Comparison of ENCODE assay signal across 8 cellular contexts in the genomic region with DNA sequence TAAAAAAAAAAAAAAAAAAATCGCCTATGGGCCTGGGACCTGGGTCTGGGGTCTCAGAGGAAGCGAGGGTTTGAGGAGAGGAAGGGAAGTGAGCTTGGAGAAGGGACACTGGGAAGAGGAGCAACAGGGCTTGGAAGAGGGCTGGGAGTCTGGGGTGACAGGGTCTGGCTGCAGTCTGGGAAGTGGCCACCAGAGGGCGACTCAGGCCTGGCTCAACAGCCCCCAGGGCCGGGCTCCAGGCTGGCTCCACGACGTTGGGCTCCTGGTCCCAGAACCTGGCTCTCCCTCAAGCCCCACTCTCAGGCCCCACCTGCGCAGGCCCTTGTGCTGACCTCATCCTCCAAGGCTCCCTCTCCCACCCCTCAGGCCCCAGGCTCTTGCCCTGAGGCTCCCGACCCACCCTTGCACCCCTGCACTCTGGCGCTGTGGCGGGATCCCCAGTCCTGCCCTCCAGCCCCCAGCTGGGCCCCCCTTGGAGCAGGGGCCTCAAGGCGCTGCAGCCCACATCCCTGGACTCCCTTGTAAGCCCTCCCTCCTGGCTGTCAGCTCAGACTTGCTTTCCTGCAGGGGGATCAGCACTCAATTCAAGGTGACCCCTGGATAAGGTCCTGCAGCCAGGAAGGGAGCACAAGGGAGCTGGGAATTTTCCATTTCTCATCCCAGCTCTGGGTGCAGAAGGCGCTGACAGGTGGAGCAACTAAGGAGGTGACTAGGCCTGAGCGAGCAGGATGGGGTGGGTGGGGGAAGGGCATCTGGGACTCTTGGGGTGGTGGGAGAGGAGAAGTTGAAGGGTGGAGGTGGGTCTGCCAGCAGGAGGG. TPM values are rescaled to one million over a fixed set of nuclear protein-coding genes. Genes with fewer than 3 reads are reported as not detected.
A peak's percentile ranks its signal among the peaks of the same experiment; 100 is the strongest.
DNase-seq lines count a peak whose midpoint lies in the region; ATAC-seq and TF ChIP-seq lines count a peak whose summit lies in the region.

No MANE protein-coding gene starts in this region.

- H3K4me3 ChIP-seq in GM12864 (ENCODE audit: low read depth, low read length): no peak overlapping the region
- no peak overlapping the region for H3K4me3 ChIP-seq in esophagus muscularis mucosa

- H3K4me1 ChIP-seq in esophagus muscularis mucosa: peaks cover 52 to 92% (median 80%) of the 10 kb centered on the region in 4 donors

- TF ChIP-seq EP300 in esophagus muscularis mucosa (IDR thresholded peaks at IDR 0.05): no peak

- intact Hi-C loops in esophagus muscularis mucosa (cut with DNase I): loop anchor here (2.0 to 10.0 kb wide), 3 partner anchors 13 to 225 kb away; partner anchors contain the start of genes GIGYF1 and NYAP1

- peak; percentile 100 for TF ChIP-seq CTCF in GM12864 (IDR thresholded peaks at IDR 0.05; ENCODE audit: low read depth, low read length, missing control alignments)
- TF ChIP-seq CTCF in esophagus muscularis mucosa (IDR thresholded peaks at IDR 0.05): peak; percentile 91 to 97 (median 92)

- H3K36me3 Mint-ChIP-seq in activated T-cell treated with anti-CD3 and anti-CD28 coated beads, Interleukin-2, amount 50 U/mL, for 4 hours (ENCODE audit: insufficient read depth): peaks cover 8% of the 10 kb centered on the region
- peaks cover 0 to 70% (median 0%) of the 10 kb centered on the region in 3 donors for H3K36me3 Mint-ChIP-seq in naive thymus-derived CD8-positive, alpha-beta T cell
- H3K36me3 Mint-ChIP-seq in stimulated activated memory B cell treated with anti-CD40 and anti-IgM and Interleukin-4, amounts not matched to agents 10 μg/mL and 1 μg/mL and 100 μg/mL, for 72 hours: peaks cover 48% of the 10 kb centered on the region

- no peak for DNase-seq in GM12864 (ENCODE audit: low read depth)
- peak; percentile 99 for DNase-seq in HuH-7.5 (ENCODE audit: low spot score)
- DNase-seq in OCI-M2 (lab: John Stamatoyannopoulos, UW; ENCODE audit: unreplicated experiment): peak; percentile 68
- DNase-seq in activated T-cell treated with anti-CD3 and anti-CD28 coated beads, Interleukin-2, amount 50 U/mL, for 4 hours: peak; percentile 86
- peak; percentile 96 for DNase-seq in esophagus muscularis mucosa (ENCODE audit: extremely low spot score)
- peak; percentile 64 to 88 (median 80) for DNase-seq in naive thymus-derived CD8-positive, alpha-beta T cell

- H3K27me3 ChIP-seq in esophagus muscularis mucosa: no peaks in the 10 kb centered on the region

- 30% methylated on average over 13 of the region's 13 CpGs for WGBS in esophagus muscularis mucosa

- no peak overlapping the region for H3K4me3 Mint-ChIP-seq in activated T-cell treated with anti-CD3 and anti-CD28 coated beads, Interleukin-2, amount 50 U/mL, for 4 hours
- H3K4me3 Mint-ChIP-seq in naive thymus-derived CD8-positive, alpha-beta T cell: peak overlapping the region in 1 of 10 donors; percentile 15
- H3K4me3 Mint-ChIP-seq in stimulated activated memory B cell treated with anti-CD40 and anti-IgM and Interleukin-4, amounts not matched to agents 10 μg/mL and 1 μg/mL and 100 μg/mL, for 72 hours: no peak overlapping the region

- ATAC-seq in activated T-cell treated with anti-CD3 and anti-CD28 coated beads, Interleukin-2, amount 50 U/mL, for 4 hours: peak; percentile 87 to 94
- peak; percentile 90 to 93 for ATAC-seq in naive thymus-derived CD8-positive, alpha-beta T cell
- peak; percentile 78 for ATAC-seq in stimulated activated memory B cell treated with anti-CD40 and anti-IgM and Interleukin-4, amounts not matched to agents 10 μg/mL and 1 μg/mL and 100 μg/mL, for 72 hours
- ATAC-seq in GM19455 (IDR thresholded peaks at IDR 0.05; ENCODE audit: unreplicated experiment): no peak

- H3K9me3 Mint-ChIP-seq in activated T-cell treated with anti-CD3 and anti-CD28 coated beads, Interleukin-2, amount 50 U/mL, for 4 hours: no peaks in the 10 kb centered on the region
- H3K9me3 Mint-ChIP-seq in naive thymus-derived CD8-positive, alpha-beta T cell: no peaks in the 10 kb centered on the region
- no peaks in the 10 kb centered on the region for H3K9me3 Mint-ChIP-seq in stimulated activated memory B cell treated with anti-CD40 and anti-IgM and Interleukin-4, amounts not matched to agents 10 μg/mL and 1 μg/mL and 100 μg/mL, for 72 hours

- peaks cover 20% of the 10 kb centered on the region for H3K4me1 Mint-ChIP-seq in activated T-cell treated with anti-CD3 and anti-CD28 coated beads, Interleukin-2, amount 50 U/mL, for 4 hours (ENCODE audit: low read depth)
- peaks cover 15 to 46% (median 36%) of the 10 kb centered on the region in 4 donors for H3K4me1 Mint-ChIP-seq in naive thymus-derived CD8-positive, alpha-beta T cell
- H3K4me1 Mint-ChIP-seq in stimulated activated memory B cell treated with anti-CD40 and anti-IgM and Interleukin-4, amounts not matched to agents 10 μg/mL and 1 μg/mL and 100 μg/mL, for 72 hours: peaks cover 43% of the 10 kb centered on the region

- no peak for TF ChIP-seq POLR2A in esophagus muscularis mucosa (IDR thresholded peaks at IDR 0.05; ENCODE audit: low read depth)

- H3K36me3 ChIP-seq in esophagus muscularis mucosa: peaks cover 5 to 71% (median 54%) of the 10 kb centered on the region in 4 donors

- peak overlapping the region in 9 of 10 donors; percentile 25 to 91 (median 67) for H3K27ac Mint-ChIP-seq in naive thymus-derived CD8-positive, alpha-beta T cell
- no peak overlapping the region for H3K27ac Mint-ChIP-seq in stimulated activated memory B cell treated with anti-CD40 and anti-IgM and Interleukin-4, amounts not matched to agents 10 μg/mL and 1 μg/mL and 100 μg/mL, for 72 hours

- peak overlapping the region; percentile 56 to 72 (median 65) for H3K27ac ChIP-seq in esophagus muscularis mucosa (replicated peaks in 1 of 4)

- no peaks in the 10 kb centered on the region for H3K27me3 Mint-ChIP-seq in activated T-cell treated with anti-CD3 and anti-CD28 coated beads, Interleukin-2, amount 50 U/mL, for 4 hours (ENCODE audit: low read depth)
- H3K27me3 Mint-ChIP-seq in naive thymus-derived CD8-positive, alpha-beta T cell: no peaks in the 10 kb centered on the region
- no peaks in the 10 kb centered on the region for H3K27me3 Mint-ChIP-seq in stimulated activated memory B cell treated with anti-CD40 and anti-IgM and Interleukin-4, amounts not matched to agents 10 μg/mL and 1 μg/mL and 100 μg/mL, for 72 hours

- H3K9me3 ChIP-seq in esophagus muscularis mucosa: no peaks in the 10 kb centered on the region

- POLR2A ChIA-PET in naive thymus-derived CD8-positive, alpha-beta T cell (lab: Charles Lee): interaction anchor here (0.5 to 3.6 kb wide), 13 partner anchors 9 to 350 kb away, joined by 3 to 20 read pairs (median 4); partner anchors contain the start of genes CNPY4, FBXO24, LRCH4 and NYAP1

RNA-seq across cellular contexts. Expression of gene SPACDR, which starts 5.4 kb away (rescaled TPM):
- total RNA-seq in activated T-cell treated with anti-CD3 and anti-CD28 coated beads, Interleukin-2, amount 50 U/mL, for 4 hours: under 1 TPM; 0.26 to 0.46 (median 0.41) TPM
- under 1 TPM in 1 of 4 donors, not detected in 3; 0.78 TPM for total RNA-seq in esophagus muscularis mucosa
- 1 to 10 TPM; 4.0 to 4.5 TPM for total RNA-seq in naive thymus-derived CD8-positive, alpha-beta T cell
- under 1 TPM in 2 of 3 donors, not detected in 1; 0.28 to 0.56 TPM for polyA plus RNA-seq in naive thymus-derived CD8-positive, alpha-beta T cell

RNA-seq across cellular contexts. Expression of gene TSC22D4, which starts 9.6 kb away (rescaled TPM):
- 10 to 100 TPM; 65.4 to 81.9 (median 81.5) TPM for total RNA-seq in activated T-cell treated with anti-CD3 and anti-CD28 coated beads, Interleukin-2, amount 50 U/mL, for 4 hours
- total RNA-seq in esophagus muscularis mucosa: 10 to 100 TPM; 26.2 to 51.4 (median 33.1) TPM
- total RNA-seq in naive thymus-derived CD8-positive, alpha-beta T cell: 100 to 1,000 TPM; 128 to 129 TPM
- 10 to 100 TPM; 30.3 to 35.9 (median 31.0) TPM for polyA plus RNA-seq in naive thymus-derived CD8-positive, alpha-beta T cell

RNA-seq across cellular contexts. Expression of gene NYAP1, which starts 14.3 kb away (rescaled TPM):
- under 1 TPM; 0.11 to 0.33 (median 0.18) TPM for total RNA-seq in activated T-cell treated with anti-CD3 and anti-CD28 coated beads, Interleukin-2, amount 50 U/mL, for 4 hours
- total RNA-seq in esophagus muscularis mucosa: 1 to 10 TPM; 1.7 to 3.2 (median 1.9) TPM
- total RNA-seq in naive thymus-derived CD8-positive, alpha-beta T cell: under 1 TPM in 1 of 2 experiments, not detected in 1; 0.44 TPM
- polyA plus RNA-seq in naive thymus-derived CD8-positive, alpha-beta T cell: not detected

RNA-seq across cellular contexts. Expression of gene PPP1R35, which starts 33.1 kb away (rescaled TPM):
- 10 to 100 TPM; 36.3 to 42.6 (median 37.4) TPM for total RNA-seq in activated T-cell treated with anti-CD3 and anti-CD28 coated beads, Interleukin-2, amount 50 U/mL, for 4 hours
- total RNA-seq in esophagus muscularis mucosa: 10 to 100 TPM; 24.5 to 35.1 (median 27.0) TPM
- 10 to 100 TPM; 63.8 to 73.0 TPM for total RNA-seq in naive thymus-derived CD8-positive, alpha-beta T cell
- polyA plus RNA-seq in naive thymus-derived CD8-positive, alpha-beta T cell: 10 to 100 TPM; 20.7 to 40.6 (median 27.0) TPM

RNA-seq across cellular contexts. Expression of gene MEPCE, which starts 39.8 kb away (rescaled TPM):
- total RNA-seq in activated T-cell treated with anti-CD3 and anti-CD28 coated beads, Interleukin-2, amount 50 U/mL, for 4 hours: 10 to 100 TPM; 82.4 to 87.2 (median 84.4) TPM
- total RNA-seq in esophagus muscularis mucosa: 10 to 100 TPM; 21.2 to 44.9 (median 40.6) TPM
- 10 to 100 TPM; 64.8 to 66.8 TPM for total RNA-seq in naive thymus-derived CD8-positive, alpha-beta T cell
- 10 to 100 TPM in 2 of 3 donors, 1 to 10 TPM in 1; 9.7 to 15.8 (median 11.3) TPM for polyA plus RNA-seq in naive thymus-derived CD8-positive, alpha-beta T cell
